In the genomic region with DNA sequence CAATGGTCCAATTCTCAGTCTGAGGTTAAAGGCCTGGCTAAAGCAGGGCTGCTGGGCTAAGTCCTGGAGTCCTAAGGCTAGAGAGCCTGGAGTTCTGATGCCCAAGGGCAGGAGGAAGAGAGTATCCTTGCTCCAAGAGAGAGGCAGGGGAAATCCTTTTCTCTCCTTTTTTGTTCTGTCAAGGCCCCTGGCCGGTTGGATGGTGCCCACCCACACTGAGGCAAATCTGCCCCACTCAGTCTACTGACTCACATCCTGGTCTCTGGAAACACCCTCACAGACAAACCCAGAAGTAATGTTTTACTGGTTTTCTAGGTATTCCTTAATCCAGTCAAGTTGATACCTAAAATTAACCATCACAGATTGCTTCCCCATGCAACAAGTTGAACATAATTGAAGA, we compare ENCODE assay signal across 17 cellular contexts. TPM values are rescaled to one million over a fixed set of nuclear protein-coding genes. Genes with fewer than 3 reads are reported as not detected.
A peak's percentile ranks its signal among the peaks of the same experiment; 100 is the strongest.
DNase-seq lines count a peak whose midpoint lies in the region; ATAC-seq and TF ChIP-seq lines count a peak whose summit lies in the region.
"Had no signal": no experiment of that assay in that cellular context is flagged by ENCODE, and none has a peak within 500 bp of the region (broad histone marks: within the 10 kb centered on the region; RNA-seq: fewer than 3 reads in every experiment).

No MANE protein-coding gene starts in this region.

- no peak for TF ChIP-seq CTCF in endothelial cell (IDR thresholded peaks at IDR 0.05; ENCODE audit: unreplicated experiment)

- peaks cover 23 to 56% of the 10 kb centered on the region in 2 donors for H3K36me3 Mint-ChIP-seq in activated T-cell treated with anti-CD3 and anti-CD28 coated beads, Interleukin-2, amount 50 U/mL, for 72 hours (ENCODE audit: insufficient read depth in 2 of 2)
- peaks cover 29% of the 10 kb centered on the region for H3K36me3 Mint-ChIP-seq in endothelial cell (ENCODE audit: low read depth, unreplicated experiment)

- H3K9me3 Mint-ChIP-seq in activated T-cell treated with anti-CD3 and anti-CD28 coated beads, Interleukin-2, amount 50 U/mL, for 72 hours, result no peaks in the 10 kb centered on the region
- no peaks in the 10 kb centered on the region for H3K9me3 Mint-ChIP-seq in endothelial cell (ENCODE audit: unreplicated experiment)

- peak overlapping the region in 1 of 2 donors; percentile 84 for H3K4me3 Mint-ChIP-seq in activated T-cell treated with anti-CD3 and anti-CD28 coated beads, Interleukin-2, amount 50 U/mL, for 72 hours
- peak overlapping the region; percentile 31 for H3K4me3 Mint-ChIP-seq in endothelial cell (ENCODE audit: unreplicated experiment)
- H3K4me3 Mint-ChIP-seq: CD8-positive, alpha-beta memory T cell had no signal

- DNase-seq in activated T-cell treated with anti-CD3 and anti-CD28 coated beads, Interleukin-2, amount 50 U/mL, for 72 hours, result peak; percentile 23 to 32
- DNase-seq in activated T-cell treated with anti-CD3 and anti-CD28 coated beads for 4 hours, result no peak
- DNase-seq in HK-2 (ENCODE audit: unreplicated experiment), result peak; percentile 24
- no peak for DNase-seq in endothelial cell (ENCODE audit: low spot score)
- no peak for DNase-seq in stimulated activated naive CD8-positive, alpha-beta T cell treated with anti-CD3 and anti-CD28 coated beads, Interleukin-15, Interleukin-2, amounts not matched to agents 100 U/mL and 50 U/mL, for 24 hours
- DNase-seq in superior temporal gyrus (ENCODE audit: extremely low spot score), result no peak
- DNase-seq: ACHN; C1 segment of cervical spinal cord; CD8-positive, alpha-beta memory T cell; KBM-7; NCI-H1105; NCI-H510A; NCI-H82; OCI-M1; Right ventricle myocardium superior had no signal

- peak overlapping the region; percentile 75 for H3K27ac Mint-ChIP-seq in activated T-cell treated with anti-CD3 and anti-CD28 coated beads, Interleukin-2, amount 50 U/mL, for 72 hours
- no peak overlapping the region for H3K27ac Mint-ChIP-seq in endothelial cell (ENCODE audit: unreplicated experiment)

- ATAC-seq in activated T-cell treated with anti-CD3 and anti-CD28 coated beads, Interleukin-2, amount 50 U/mL, for 72 hours (replicated peaks in 1 of 2), result peak; percentile 73 to 81
- ATAC-seq in stimulated activated naive CD8-positive, alpha-beta T cell treated with anti-CD3 and anti-CD28 coated beads, Interleukin-15, Interleukin-2, amounts not matched to agents 100 U/mL and 50 U/mL, for 24 hours, result peak; percentile 59
- ATAC-seq in HG03108 (IDR thresholded peaks at IDR 0.05; ENCODE audit: unreplicated experiment), result no peak
- ATAC-seq in GM18907 (IDR thresholded peaks at IDR 0.05; ENCODE audit: unreplicated experiment), result no peak

- peaks cover 16% of the 10 kb centered on the region for H3K4me1 Mint-ChIP-seq in activated T-cell treated with anti-CD3 and anti-CD28 coated beads, Interleukin-2, amount 50 U/mL, for 72 hours (ENCODE audit: low read depth)
- peaks cover 1% of the 10 kb centered on the region for H3K4me1 Mint-ChIP-seq in endothelial cell (ENCODE audit: unreplicated experiment)
- H3K4me1 Mint-ChIP-seq: CD8-positive, alpha-beta memory T cell had no signal

- H3K27me3 Mint-ChIP-seq in activated T-cell treated with anti-CD3 and anti-CD28 coated beads, Interleukin-2, amount 50 U/mL, for 72 hours (ENCODE audit: low read depth), result no peaks in the 10 kb centered on the region
- H3K27me3 Mint-ChIP-seq in endothelial cell (ENCODE audit: unreplicated experiment), result peaks cover 5% of the 10 kb centered on the region
- H3K27me3 Mint-ChIP-seq: CD8-positive, alpha-beta memory T cell had no signal

RNA-seq across cellular contexts. Expression of gene ZNF518A, which starts 23.0 kb away (rescaled TPM):
- total RNA-seq in activated T-cell treated with anti-CD3 and anti-CD28 coated beads, Interleukin-2, amount 50 U/mL, for 72 hours, result 10 to 100 TPM; 26.6 to 34.7 TPM
- 47.8 TPM for total RNA-seq in endothelial cell (ENCODE audit: unreplicated experiment)

Comparison
In these comparisons a context has a peak if more than half of its experiments do, and no peak if none do; other contexts are left out.
1. DNase-seq: peak in activated T-cell treated with anti-CD3 and anti-CD28 coated beads, Interleukin-2, amount 50 U/mL, for 72 hours (2 of 2) and HK-2 (single experiment); none in activated T-cell treated with anti-CD3 and anti-CD28 coated beads for 4 hours (single experiment), endothelial cell (single experiment), stimulated activated naive CD8-positive, alpha-beta T cell treated with anti-CD3 and anti-CD28 coated beads, Interleukin-15, Interleukin-2, amounts not matched to agents 100 U/mL and 50 U/mL, for 24 hours (single experiment) and superior temporal gyrus (single experiment).
2. ATAC-seq: peak in activated T-cell treated with anti-CD3 and anti-CD28 coated beads, Interleukin-2, amount 50 U/mL, for 72 hours (2 of 2) and stimulated activated naive CD8-positive, alpha-beta T cell treated with anti-CD3 and anti-CD28 coated beads, Interleukin-15, Interleukin-2, amounts not matched to agents 100 U/mL and 50 U/mL, for 24 hours (single experiment); none in HG03108 (single experiment) and GM18907 (single experiment).